ENCODE assay signal across 1 cellular context in genomic region chr10:96310359-96310669, GRCh38.
TF ChIP-seq lines count a peak whose summit lies in the region.

No MANE protein-coding gene starts in this region.

TF ChIP-seq in A549, 52 proteins besides CTCF, POLR2A, EP300 and RAD21:
- no peak for TF ChIP-seq HOXB13 (CRISPR knock-in tag; IDR thresholded peaks at IDR 0.05; ENCODE audit: low read depth)
- no peak for TF ChIP-seq CBX2 (IDR thresholded peaks at IDR 0.05; ENCODE audit: borderline replicate concordance, low read depth)
- TF ChIP-seq MYC (IDR thresholded peaks at IDR 0.05; ENCODE audit: borderline replicate concordance, low read length), result no peak
- TF ChIP-seq NPAS2 (CRISPR knock-in tag; IDR thresholded peaks at IDR 0.05; ENCODE audit: borderline replicate concordance), result no peak
- no peak for TF ChIP-seq MAZ (IDR thresholded peaks at IDR 0.05; ENCODE audit: borderline replicate concordance, low read depth, low read length)
- no peak for TF ChIP-seq TFCP2L1 (CRISPR knock-in tag; IDR thresholded peaks at IDR 0.05)
- TF ChIP-seq BHLHE40 (IDR thresholded peaks at IDR 0.05; ENCODE audit: low read depth, low read length), result no peak
- TF ChIP-seq REST (IDR thresholded peaks at IDR 0.05), result no peak
- TF ChIP-seq BCL3 (IDR thresholded peaks at IDR 0.05), result no peak
- TF ChIP-seq FOXS1 (CRISPR knock-in tag; IDR thresholded peaks at IDR 0.05), result no peak
- TF ChIP-seq ZSCAN20 (CRISPR knock-in tag; IDR thresholded peaks at IDR 0.05), result no peak
- no peak for TF ChIP-seq PHF8 (IDR thresholded peaks at IDR 0.05; ENCODE audit: borderline replicate concordance, low read depth)
- TF ChIP-seq JUNB (IDR thresholded peaks at IDR 0.05), result no peak
- TF ChIP-seq HOXB5 (CRISPR knock-in tag; IDR thresholded peaks at IDR 0.05), result no peak
- no peak for TF ChIP-seq RARB (CRISPR knock-in tag; IDR thresholded peaks at IDR 0.05)
- no peak for TF ChIP-seq USF2 (IDR thresholded peaks at IDR 0.05)
- TF ChIP-seq CHD4 (IDR thresholded peaks at IDR 0.05; ENCODE audit: borderline replicate concordance), result no peak
- no peak for TF ChIP-seq POLR2AphosphoS2 (conservative IDR thresholded peaks at IDR 0.05; ENCODE audit: low read length)
- no peak for TF ChIP-seq HOXA7 (CRISPR knock-in tag; IDR thresholded peaks at IDR 0.05)
- TF ChIP-seq ATOH8 (CRISPR knock-in tag; IDR thresholded peaks at IDR 0.05; ENCODE audit: low read depth), result no peak
